In genomic region chr11:35166369-35167360, GRCh38 we compare ENCODE assay signal across 1 cellular context.
A peak's percentile ranks its signal among the peaks of the same experiment; 100 is the strongest.
TF ChIP-seq lines count a peak whose summit lies in the region.

No MANE protein-coding gene starts in this region.

TF ChIP-seq in HCT116, 20 proteins besides CTCF, POLR2A, EP300 and RAD21 (continued from another document):
- peak; percentile 57 for TF ChIP-seq SRF (IDR thresholded peaks at IDR 0.05; ENCODE audit: low read depth)
- TF ChIP-seq JUND (IDR thresholded peaks at IDR 0.05) = peak; percentile 99
- TF ChIP-seq POLR2AphosphoS5 (IDR thresholded peaks at IDR 0.05; ENCODE audit: low read depth, low read length) = peak; percentile 72
- no peak for TF ChIP-seq ZFX (IDR thresholded peaks at IDR 0.05)
